In genomic region chr22:41366323-41367014, GRCh38 we compare ENCODE assay signal across 8 cellular contexts. TPM values are rescaled to one million over a fixed set of nuclear protein-coding genes. Genes with fewer than 3 reads are reported as not detected.
DNase-seq lines count a peak whose midpoint lies in the region; ATAC-seq and TF ChIP-seq lines count a peak whose summit lies in the region.

No MANE protein-coding gene starts in this region.

- no peaks in the 10 kb centered on the region for H3K79me2 ChIP-seq in HCT116 (ENCODE audit: insufficient read depth, low read length)

- no TSS peak for BruUV-seq in HCT116 (replicated peaks; lab: Mats Ljungman, UMichigan)

- H3K4me3 Mint-ChIP-seq in T-helper 17 cell, result no peak overlapping the region

- POLR2A ChIA-PET in HCT116 (lab: Charles Lee), result interaction anchor here (1.2 to 3.2 kb wide), 2 partner anchors 10 to 15 kb away, joined by 4 to 16 read pairs; partner anchors contain the start of gene TEF

- TF ChIP-seq RAD21 in HCT116 (IDR thresholded peaks at IDR 0.05; ENCODE audit: low read depth), result no peak

- no peaks in the 10 kb centered on the region for H4K20me1 ChIP-seq in HCT116 (ENCODE audit: insufficient read depth)

- no peak overlapping the region for H3K27ac Mint-ChIP-seq in T-helper 17 cell

- H3K4me1 ChIP-seq in HCT116 (ENCODE audit: control insufficient read depth in 1 of 2, insufficient read depth in 2 of 2, low read length in 2 of 2), result peaks cover 17 to 24% of the 10 kb centered on the region in 2 experiments
- H3K4me1 ChIP-seq in spleen, result peaks cover 7 to 30% (median 20%) of the 10 kb centered on the region in 6 donors
- H3K4me1 ChIP-seq in effector memory CD4-positive, alpha-beta T cell (ENCODE audit: control insufficient read depth, insufficient read depth, low read length, poor library complexity, severe bottlenecking), result no peaks in the 10 kb centered on the region

- peak overlapping the region; percentile 51 for H3K9ac ChIP-seq in HCT116 (ENCODE audit: low read length)

- H3K27ac ChIP-seq in HCT116 (ENCODE audit: low read depth, low read length) (peak overlapping the region; percentile 20; the same call in 1 of the 2 replicates), layer of hippocampus (ENCODE audit: low read depth, low read length) (peak overlapping the region; percentile 95), spleen (peak overlapping the region in 4 of 8 donors; percentile 56 to 70 (median 60))
- no peak overlapping the region for H3K27ac ChIP-seq in effector memory CD4-positive, alpha-beta T cell (ENCODE audit: insufficient read depth, low read length, poor library complexity, severe bottlenecking)

- peaks cover 2% of the 10 kb centered on the region for H3K36me3 Mint-ChIP-seq in T-helper 17 cell (ENCODE audit: low read depth)

- H2AFZ ChIP-seq in HCT116 (ENCODE audit: low read depth, low read length, poor library complexity, severe bottlenecking), result peak overlapping the region; percentile 76

- H3K9me2 ChIP-seq in HCT116 (ENCODE audit: insufficient read depth), result no peaks in the 10 kb centered on the region

- H3K9me3 ChIP-seq in HCT116 (ENCODE audit: control insufficient read depth in 1 of 2, insufficient read depth in 1 of 2, low read depth in 1 of 2, low read length in 2 of 2) (no peaks in the 10 kb centered on the region), T-helper 17 cell (ENCODE audit: control insufficient read depth, low read length, poor library complexity, severe bottlenecking) (no peaks in the 10 kb centered on the region), spleen (no peaks in the 10 kb centered on the region)
- H3K9me3 ChIP-seq in effector memory CD4-positive, alpha-beta T cell (ENCODE audit: control insufficient read depth, low read length), result no peaks in the 10 kb centered on the region

- peaks cover 7% of the 10 kb centered on the region for H3K27me3 Mint-ChIP-seq in T-helper 17 cell

- H3K36me3 ChIP-seq in HCT116 (ENCODE audit: control insufficient read depth in 1 of 2, insufficient read depth in 2 of 2, low read length in 2 of 2) (no peaks in the 10 kb centered on the region), spleen (no peaks in the 10 kb centered on the region), H7 (replicated peaks; ENCODE audit: control insufficient read depth, insufficient read depth, low read length) (no peaks in the 10 kb centered on the region)
- no peaks in the 10 kb centered on the region for H3K36me3 ChIP-seq in effector memory CD4-positive, alpha-beta T cell (ENCODE audit: control insufficient read depth, insufficient read depth, low read length)

- TF ChIP-seq POLR2A in HCT116 (IDR thresholded peaks at IDR 0.05; ENCODE audit: borderline replicate concordance, extremely low read depth, insufficient read depth, insufficient read length) (no peak), spleen (IDR thresholded peaks at IDR 0.05) (no peak)

- RAD21 ChIA-PET in HCT116 (lab: Charles Lee; ENCODE audit: low non-redundant PET in 1 of 2, low total read pairs in 2 of 2, uncharacterized antibody in 2 of 2, unreplicated experiment in 2 of 2), result no interaction called here

- intact Hi-C loops in HCT116 (cut with micrococcal nuclease), result no loop called here
- intact Hi-C loops in spleen (cut with DNase I; ENCODE audit: low total_unique reads), result no loop called here

- TF ChIP-seq CTCF in HCT116 (IDR thresholded peaks at IDR 0.05 in 2 of 3, conservative IDR thresholded peaks at IDR 0.05 in 1 of 3; ENCODE audit: borderline replicate concordance in 1 of 3, insufficient read depth in 1 of 3, low read depth in 2 of 3, low read length in 2 of 3) (no peak), spleen (IDR thresholded peaks at IDR 0.05 in 8 of 11, conservative IDR thresholded peaks at IDR 0.05 in 3 of 11) (no peak)

- H3K4me1 Mint-ChIP-seq in T-helper 17 cell, result peaks cover 3% of the 10 kb centered on the region

- peak overlapping the region; percentile 82 for H3K4me2 ChIP-seq in HCT116 (ENCODE audit: low read length)

- H3K4me3 ChIP-seq in HCT116 (replicated peaks in 1 of 2; ENCODE audit: low read depth in 1 of 2, low read length in 2 of 2), result peak overlapping the region in 1 of 2 experiments; percentile 37; a peak in 1 of 4 replicates
- H3K4me3 ChIP-seq in spleen, result peak overlapping the region in 6 of 8 donors; percentile 14 to 64 (median 38)
- no peak overlapping the region for H3K4me3 ChIP-seq in effector memory CD4-positive, alpha-beta T cell (ENCODE audit: insufficient read depth, low read depth, low read length, poor library complexity, severe bottlenecking)
- H3K4me3 ChIP-seq in H7 (ENCODE audit: insufficient read depth, low read depth, low read length), result no peak overlapping the region

- no peaks in the 10 kb centered on the region for H3K27me3 ChIP-seq in HCT116 (ENCODE audit: insufficient read depth, low read length)
- no peaks in the 10 kb centered on the region for H3K27me3 ChIP-seq in layer of hippocampus (ENCODE audit: control insufficient read depth, insufficient read depth, low read length)
- H3K27me3 ChIP-seq in spleen (replicated peaks in 1 of 7), result peaks cover 0 to 13% (median 0%) of the 10 kb centered on the region in 7 donors
- no peaks in the 10 kb centered on the region for H3K27me3 ChIP-seq in effector memory CD4-positive, alpha-beta T cell (replicated peaks; ENCODE audit: control insufficient read depth, insufficient read depth, low read length, poor library complexity, severe bottlenecking)
- H3K27me3 ChIP-seq in H7 (ENCODE audit: control insufficient read depth, insufficient read depth, low read length), result no peaks in the 10 kb centered on the region

- ATAC-seq in HCT116 (no peak), T-helper 17 cell (peak; percentile 23), GM19463 (IDR thresholded peaks at IDR 0.05; ENCODE audit: unreplicated experiment) (no peak)

- DNase-seq in HCT116 (ENCODE audit: low read depth, low spot score) (no peak), T-helper 17 cell (no peak), spleen (no peak), H7 (no peak)
- DNase-seq in effector memory CD4-positive, alpha-beta T cell, result no peak
- DNase-seq in activated CD4-positive, alpha-beta T cell treated with anti-CD3 and anti-CD28 coated beads for 48 hours, result no peak

- WGBS in spleen, 5 donors, result 65 to 70% (median 67%) methylated on average over 15 to 17 of the region's 17 CpGs

- CTCF ChIA-PET in HCT116 (lab: Charles Lee), result interaction anchor here (0.9 to 1.2 kb wide), 3 partner anchors 11 to 444 kb away, joined by 3 to 5 read pairs (median 4); partner anchors contain the start of gene TEF

TF ChIP-seq in HCT116, 20 proteins besides CTCF, POLR2A, EP300 and RAD21:
- no peak for TF ChIP-seq FOSL1 (IDR thresholded peaks at IDR 0.05; ENCODE audit: low read depth)
- TF ChIP-seq YY1 (IDR thresholded peaks at IDR 0.05; ENCODE audit: extremely low read depth, insufficient replicate concordance, low read depth, low read length), result no peak
- TF ChIP-seq ELF1 (IDR thresholded peaks at IDR 0.05; ENCODE audit: borderline replicate concordance, low read depth), result no peak
- no peak for TF ChIP-seq EZH2phosphoT487 (IDR thresholded peaks at IDR 0.05; ENCODE audit: borderline replicate concordance)
- no peak for TF ChIP-seq ZFX (IDR thresholded peaks at IDR 0.05)
- TF ChIP-seq JUND (IDR thresholded peaks at IDR 0.05), result no peak

RNA-seq across cellular contexts. Expression of gene TEF, which starts 15.3 kb away (rescaled TPM):
- total RNA-seq in HCT116 (2021; ENCODE audit: unreplicated experiment) (16.5 TPM), T-helper 17 cell (1 to 10 TPM; 4.8 to 7.4 TPM), spleen (10 to 100 TPM in 6 of 7 donors, 1 to 10 TPM in 1; 7.6 to 29.9 (median 13.6) TPM)
- 15.9 and 17.5 TPM in 2 replicates for polyA plus RNA-seq in HCT116 (2012)
- polyA plus RNA-seq in spleen, result 1 to 10 TPM; 2.2 to 7.6 (median 3.0) TPM
- total RNA-seq in H7 (2014; rRNA removed; shearing (Covaris generic)), result 4.8 and 12.7 TPM in 2 replicates

Comparison
In these comparisons a context has a peak if more than half of its experiments do, and no peak if none do; other contexts are left out.
1. H3K4me3 ChIP-seq: peak in spleen (6 of 8); none in effector memory CD4-positive, alpha-beta T cell (single experiment) and H7 (single experiment).